Comparison of ENCODE assay signal across 24 cellular contexts in the genomic region with DNA sequence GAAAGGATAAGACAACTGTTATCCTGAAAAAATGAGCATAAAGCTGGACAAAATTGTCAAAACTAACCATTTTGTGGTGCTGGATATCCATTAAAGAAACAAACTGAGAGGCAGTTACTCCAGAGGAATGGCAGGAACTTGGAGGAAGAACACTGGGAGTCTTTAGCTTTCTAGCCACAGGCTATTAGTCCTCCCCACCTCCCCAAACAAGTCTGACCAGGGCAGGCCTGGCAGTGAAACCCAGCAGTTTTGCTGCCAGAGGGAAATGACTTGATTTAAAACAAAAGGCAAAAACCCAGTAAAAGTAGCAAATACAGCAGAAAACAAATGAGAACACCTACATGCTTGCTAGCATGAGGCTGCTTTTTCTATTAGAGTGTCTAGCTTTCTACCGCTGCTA. TPM values are rescaled to one million over a fixed set of nuclear protein-coding genes. Genes with fewer than 3 reads are reported as not detected.
DNase-seq lines count a peak whose midpoint lies in the region; ATAC-seq and TF ChIP-seq lines count a peak whose summit lies in the region.
"Had no signal": no experiment of that assay in that cellular context is flagged by ENCODE, and none has a peak within 500 bp of the region (broad histone marks: within the 10 kb centered on the region; RNA-seq: fewer than 3 reads in every experiment).

No MANE protein-coding gene starts in this region.

- CTCF ChIA-PET in RWPE1 (lab: Yijun Ruan, JAX) = no interaction called here

- DNase-seq in ELF-1 (ENCODE audit: low read depth, low spot score) = peak; percentile 88
- DNase-seq in RWPE1 (ENCODE audit: low spot score) = peak; percentile 30
- DNase-seq in endodermal cell = no peak
- DNase-seq in mesothelial cell of epicardium (ENCODE audit: low spot score in 2 of 2, unreplicated experiment in 2 of 2) = no peak
- no peak for DNase-seq in NCI-H1436 treated with DMSO at 0.1 percent for 48 hours (lab: John Stamatoyannopoulos, UW)
- DNase-seq in DMS 273 treated with DMSO at 0.1 percent for 48 hours (lab: John Stamatoyannopoulos, UW) = no peak
- DNase-seq in NCI-H446 treated with DMSO at 0.1 percent for 48 hours (lab: John Stamatoyannopoulos, UW) = no peak
- DNase-seq: activated CD4-positive, alpha-beta T cell treated with anti-CD3 and anti-CD28 coated beads for 4 hours; erythroblast; gastrocnemius medialis; left lung; mucosa of descending colon; NCI-H1417; NCI-H526; stimulated activated CD4-positive, alpha-beta T cell treated with anti-CD3 and anti-CD28 coated beads, Interleukin-2, amount 100 ng/mL, for 48 hours had no signal

- H3K4me3 Mint-ChIP-seq in endodermal cell = no peak overlapping the region
- no peak overlapping the region for H3K4me3 Mint-ChIP-seq in mesothelial cell of epicardium
- H3K4me3 Mint-ChIP-seq: CD14-positive monocyte; neural crest cell; stimulated activated naive CD8-positive, alpha-beta T cell treated with anti-CD3 and anti-CD28 coated beads, Interleukin-15, Interleukin-2, amounts not matched to agents 100 ng/mL and 50 ng/mL, for 24 hours had no signal

- H3K27me3 ChIP-seq in endodermal cell (ENCODE audit: control insufficient read depth, insufficient read depth, low read length, poor library complexity, severe bottlenecking) = no peaks in the 10 kb centered on the region
- H3K27me3 ChIP-seq: gastrocnemius medialis, left lung, tibial nerve had no signal

- H3K36me3 Mint-ChIP-seq in endodermal cell (ENCODE audit: low read depth) = peaks cover 4% of the 10 kb centered on the region
- H3K36me3 Mint-ChIP-seq in mesothelial cell of epicardium = peaks cover 10% of the 10 kb centered on the region

- H3K4me1 Mint-ChIP-seq in endodermal cell = peaks cover 16% of the 10 kb centered on the region
- H3K4me1 Mint-ChIP-seq in mesothelial cell of epicardium = peaks cover 14% of the 10 kb centered on the region

- no peaks in the 10 kb centered on the region for H3K27me3 Mint-ChIP-seq in endodermal cell (ENCODE audit: insufficient read depth)
- H3K27me3 Mint-ChIP-seq in mesothelial cell of epicardium (ENCODE audit: low read depth) = no peaks in the 10 kb centered on the region
- H3K27me3 Mint-ChIP-seq: stimulated activated naive CD8-positive, alpha-beta T cell treated with anti-CD3 and anti-CD28 coated beads, Interleukin-15, Interleukin-2, amounts not matched to agents 100 ng/mL and 50 ng/mL, for 24 hours had no signal

- no peak overlapping the region for H3K4me3 ChIP-seq in endodermal cell (ENCODE audit: low read length)
- H3K4me3 ChIP-seq: gastrocnemius medialis, HAP-1, left lung, mucosa of descending colon, smooth muscle cell, tibial nerve had no signal

- no peak for ATAC-seq in GM18867 (IDR thresholded peaks at IDR 0.05; ENCODE audit: unreplicated experiment)
- ATAC-seq: gastrocnemius medialis, HepG2, left lung, mucosa of descending colon, Right ventricle myocardium inferior had no signal

- peaks cover 8% of the 10 kb centered on the region for H3K4me1 ChIP-seq in endodermal cell (ENCODE audit: control insufficient read depth, insufficient read depth, low read length)
- H3K4me1 ChIP-seq: gastrocnemius medialis, HAP-1 had no signal

- H3K27ac ChIP-seq in RWPE1 = no peak overlapping the region
- H3K27ac ChIP-seq in endodermal cell (ENCODE audit: low read depth, low read length) = peak overlapping the region; percentile 30
- H3K27ac ChIP-seq: gastrocnemius medialis, left lung, tibial nerve had no signal

- POLR2A ChIA-PET in RWPE1 (lab: Yijun Ruan, JAX; ENCODE audit: low non-redundant PET) = no interaction called here

- no peaks in the 10 kb centered on the region for H3K36me3 ChIP-seq in endodermal cell (ENCODE audit: control insufficient read depth, insufficient read depth, low read length)
- H3K36me3 ChIP-seq: gastrocnemius medialis, HAP-1, left lung, tibial nerve had no signal

- H3K9me3 Mint-ChIP-seq in endodermal cell = no peaks in the 10 kb centered on the region
- no peaks in the 10 kb centered on the region for H3K9me3 Mint-ChIP-seq in mesothelial cell of epicardium
- H3K9me3 Mint-ChIP-seq: CD14-positive monocyte; neural crest cell; stimulated activated naive CD8-positive, alpha-beta T cell treated with anti-CD3 and anti-CD28 coated beads, Interleukin-15, Interleukin-2, amounts not matched to agents 100 ng/mL and 50 ng/mL, for 24 hours had no signal

- no peaks in the 10 kb centered on the region for H3K9me3 ChIP-seq in endodermal cell (ENCODE audit: control insufficient read depth, low read length)
- H3K9me3 ChIP-seq: gastrocnemius medialis, HAP-1, left lung, mucosa of descending colon, tibial nerve had no signal

- no peak overlapping the region for H3K9ac ChIP-seq in endodermal cell (ENCODE audit: extremely low read depth, low read length, poor library complexity, severe bottlenecking)

- no peak for TF ChIP-seq CTCF in RWPE1 (conservative IDR thresholded peaks at IDR 0.05; ENCODE audit: low read depth)
- TF ChIP-seq CTCF in endodermal cell (conservative IDR thresholded peaks at IDR 0.05) = no peak
- TF ChIP-seq CTCF in mesothelial cell of epicardium (IDR thresholded peaks at IDR 0.05; ENCODE audit: unreplicated experiment) = no peak

- 100% methylated on average over 1 of the region's 1 CpG for WGBS in endodermal cell (ENCODE audit: insufficient coverage in 1 of 2, insufficient read length in 1 of 2), 2 experiments

- H3K27ac Mint-ChIP-seq in endodermal cell (no peak overlapping the region), mesothelial cell of epicardium (peak overlapping the region; percentile 95)
- H3K27ac Mint-ChIP-seq: stimulated activated naive CD8-positive, alpha-beta T cell treated with anti-CD3 and anti-CD28 coated beads, Interleukin-15, Interleukin-2, amounts not matched to agents 100 ng/mL and 50 ng/mL, for 24 hours had no signal

RNA-seq across cellular contexts. Expression of a gene that starts 34.9 kb away (rescaled TPM):
- 10 to 100 TPM; 29.7 to 36.9 TPM for total RNA-seq in endodermal cell
- polyA plus RNA-seq in endodermal cell (2013, experiment 1 of 2) = 36.8 TPM
- 33.2 TPM for polyA plus RNA-seq in endodermal cell (2013, experiment 2 of 2)
- 36.1 to 39.7 TPM (median 37.5 TPM) in 3 replicates for total RNA-seq in mesothelial cell of epicardium
- polyA plus RNA-seq: HepG2 had no signal

Comparison
In these comparisons a context has a peak if more than half of its experiments do, and no peak if none do; other contexts are left out.
1. DNase-seq: peak in ELF-1 (single experiment) and RWPE1 (single experiment); none in endodermal cell (single experiment), mesothelial cell of epicardium (0 of 2), NCI-H1436 treated with DMSO at 0.1 percent for 48 hours (single experiment), DMS 273 treated with DMSO at 0.1 percent for 48 hours (single experiment) and NCI-H446 treated with DMSO at 0.1 percent for 48 hours (single experiment).